Comparison of ENCODE assay signal across 15 cellular contexts in the genomic region with DNA sequence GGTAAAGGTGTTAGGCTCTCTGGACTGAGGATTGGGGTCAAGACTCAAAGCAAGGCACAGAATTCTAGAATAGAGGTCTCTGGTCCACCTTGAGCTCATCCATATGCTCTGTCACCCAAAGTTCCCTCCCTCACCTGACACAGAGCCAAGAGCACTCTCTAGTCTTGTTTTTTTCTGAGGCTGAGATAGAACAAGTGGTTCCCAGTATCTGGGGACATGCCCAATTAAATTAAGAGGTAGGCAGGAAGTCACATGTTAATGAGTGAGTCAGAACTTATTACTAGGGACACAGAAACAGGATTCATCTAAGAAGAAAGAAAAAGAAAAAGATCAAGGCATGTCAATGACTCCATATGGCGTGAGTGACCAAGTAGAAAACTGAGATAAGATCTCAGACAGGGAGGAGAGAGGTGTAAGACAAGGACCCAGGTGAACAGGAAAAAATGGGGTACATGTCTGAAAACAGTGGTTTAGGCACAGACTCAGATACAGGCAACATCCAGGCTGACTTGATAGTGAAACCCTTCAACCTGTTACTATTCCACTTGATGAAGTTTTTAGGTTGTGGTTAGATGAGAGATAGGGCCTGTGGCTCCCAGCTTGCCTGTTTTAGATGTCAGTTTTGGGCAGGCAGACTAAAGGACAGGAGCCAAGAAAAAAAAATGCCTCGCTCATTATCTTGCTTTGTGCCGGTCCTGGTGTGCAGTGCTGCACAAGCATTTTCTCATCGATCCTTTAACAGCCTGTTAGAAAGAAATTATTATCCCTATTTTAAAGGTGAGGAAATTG.
"Had no signal": no experiment of that assay in that cellular context is flagged by ENCODE, and none has a peak within 500 bp of the region (broad histone marks: within the 10 kb centered on the region; RNA-seq: fewer than 3 reads in every experiment).

No MANE protein-coding gene starts in this region.

- H3K36me3 ChIP-seq: adrenal gland, cardiac muscle cell, gastroesophageal sphincter had no signal

- H3K27ac ChIP-seq: cardiac muscle cell, gastroesophageal sphincter had no signal

- H3K4me1 ChIP-seq: adrenal gland, gastroesophageal sphincter had no signal

- H3K4me3 ChIP-seq: adrenal gland, cardiac muscle cell, gastroesophageal sphincter had no signal

- DNase-seq: activated CD4-positive, alpha-beta memory T cell treated with anti-CD3 and anti-CD28 coated beads, Interleukin-2, amount 10 ng/mL, durations not matched to agents 7 days and 5 days; activated CD4-positive, alpha-beta T cell treated with anti-CD3 and anti-CD28 coated beads for 4 hours; activated effector memory CD4-positive, alpha-beta T cell treated with anti-CD3 and anti-CD28 coated beads, Interleukin-2, amount 50 U/mL, for 16 hours; activated T-cell treated with anti-CD3 and anti-CD28 coated beads, Interleukin-2, amount 50 U/mL, for 48 hours; erythroblast; islet precursor cell; mesenchymal stem cell; retina; stimulated activated CD4-positive, alpha-beta T cell treated with anti-CD3 and anti-CD28 coated beads, Interleukin-4, amount 100 ng/mL, for 24 hours; stimulated activated naive CD4-positive, alpha-beta T cell had no signal

- H3K27me3 ChIP-seq: adrenal gland, cardiac muscle cell, gastroesophageal sphincter had no signal

- ATAC-seq: gastroesophageal sphincter; natural killer cell treated with Interleukin-12 subunit alpha and Interleukin-12 subunit beta and Interleukin-15 and Interleukin-18, amount 100 ng/mL, for 72 hours; WTC11 had no signal

- H3K9me3 ChIP-seq: adrenal gland, gastroesophageal sphincter had no signal
